Comparison of ENCODE assay signal across 26 cellular contexts in the genomic region with DNA sequence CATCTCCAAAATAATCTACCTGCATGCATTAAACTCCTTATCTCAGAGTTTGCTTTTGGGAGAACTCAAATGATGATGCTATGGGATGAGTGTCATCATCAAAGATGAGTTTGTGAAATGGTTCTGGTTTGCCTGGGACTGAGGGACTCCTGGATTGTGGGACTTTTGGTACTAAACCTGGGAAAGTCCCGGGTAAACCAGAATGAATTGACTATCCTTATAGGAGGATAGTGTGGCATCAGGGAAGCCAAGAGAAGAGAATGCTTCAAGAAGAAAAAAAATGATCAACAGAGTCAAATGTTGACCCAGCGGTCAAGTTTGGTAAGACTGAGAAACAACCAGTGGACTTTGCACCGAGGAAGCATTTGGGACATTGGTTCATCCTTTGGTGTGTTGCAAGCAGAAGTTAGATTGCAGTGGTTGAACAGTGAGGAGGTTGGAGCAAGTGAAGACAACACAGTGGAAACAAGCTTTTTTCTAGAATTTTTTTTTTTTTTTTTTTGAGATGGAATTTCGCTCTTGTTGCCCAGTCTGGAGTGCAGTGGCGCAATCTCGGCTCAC. TPM values are rescaled to one million over a fixed set of nuclear protein-coding genes. Genes with fewer than 3 reads are reported as not detected.
DNase-seq lines count a peak whose midpoint lies in the region; ATAC-seq, FAIRE-seq and TF ChIP-seq lines count a peak whose summit lies in the region.
"Had no signal": no experiment of that assay in that cellular context is flagged by ENCODE, and none has a peak within 500 bp of the region (broad histone marks: within the 10 kb centered on the region; RNA-seq: fewer than 3 reads in every experiment).

No MANE protein-coding gene starts in this region.

- no peak overlapping the region for H3K4me3 Mint-ChIP-seq in immature natural killer cell
- H3K4me3 Mint-ChIP-seq: activated naive CD8-positive, alpha-beta T cell treated with anti-CD3 and anti-CD28 coated beads, Interleukin-2, amount 50 U/mL, for 24 hours; CD4-positive, alpha-beta memory T cell; HFFc6 had no signal

- H3K9me1 ChIP-seq in K562 (ENCODE audit: control insufficient read depth, insufficient read depth, low read length) = no peaks in the 10 kb centered on the region

- no peak overlapping the region for H3K27ac Mint-ChIP-seq in immature natural killer cell
- H3K27ac Mint-ChIP-seq: activated naive CD8-positive, alpha-beta T cell treated with anti-CD3 and anti-CD28 coated beads, Interleukin-2, amount 50 U/mL, for 24 hours; CD4-positive, alpha-beta memory T cell; HFFc6 had no signal

- FAIRE-seq in K562 (lab: Jason Lieb, UNC) = no peak

- TF ChIP-seq CTCF in NB4 (IDR thresholded peaks at IDR 0.05; ENCODE audit: low read depth, low read length) (no peak), K562 (IDR thresholded peaks at IDR 0.05 in 2 of 3, conservative IDR thresholded peaks at IDR 0.05 in 1 of 3; ENCODE audit: insufficient read depth in 2 of 3, low read depth in 1 of 3, low read length in 3 of 3) (no peak)

- H3K27ac ChIP-seq in K562 (ENCODE audit: extremely low read depth, low read depth, low read length) = no peak overlapping the region
- H3K27ac ChIP-seq: suprapubic skin, vagina had no signal

- no peaks in the 10 kb centered on the region for H3K27me3 ChIP-seq in K562 (ENCODE audit: control insufficient read depth in 2 of 2, insufficient read depth in 2 of 2, low read length in 2 of 2)
- H3K27me3 ChIP-seq: suprapubic skin, vagina had no signal

- POLR2A ChIA-PET in K562 (lab: Yijun Ruan, JAX) = interaction anchor here (0.6 kb wide), 1 partner anchor 141 kb away, joined by 3 read pairs; a partner anchor contains a TSS

- 15% methylated on average over 4 of the region's 6 CpGs for WGBS in K562 (ENCODE audit: insufficient coverage, low coverage, missing lambda C conversion rate)

- H2AFZ ChIP-seq in K562 (ENCODE audit: low read depth, low read length) = no peak overlapping the region

- no peaks in the 10 kb centered on the region for H3K36me3 ChIP-seq in K562 (ENCODE audit: control insufficient read depth, insufficient read depth, low read length)
- H3K36me3 ChIP-seq: suprapubic skin, vagina had no signal

- peaks cover 2 to 7% (median 2%) of the 10 kb centered on the region in 3 donors for H3K27me3 Mint-ChIP-seq in immature natural killer cell (ENCODE audit: low read depth in 3 of 3)

- no peak overlapping the region for H3K4me2 ChIP-seq in K562 (ENCODE audit: insufficient read depth, low read length)

- in situ Hi-C loops in K562 (cut with MboI) = no loop called here

- H4K20me1 ChIP-seq in K562 (replicated peaks; ENCODE audit: control insufficient read depth, insufficient read depth, low read length) = no peaks in the 10 kb centered on the region

- CTCF ChIA-PET in K562 (lab: Yijun Ruan, JAX; ENCODE audit: low intra/inter-chr PET ratio) = no interaction called here

- H3K4me1 Mint-ChIP-seq in immature natural killer cell = no peaks in the 10 kb centered on the region
- H3K4me1 Mint-ChIP-seq: CD4-positive, alpha-beta memory T cell had no signal

- TF ChIP-seq EP300 in K562 (IDR thresholded peaks at IDR 0.05; ENCODE audit: low read length) = no peak

- intact Hi-C loops in K562 (cut with micrococcal nuclease) = no loop called here
- intact Hi-C loops in posterior vena cava (cut with DNase I) = no loop called here

- no peak for TF ChIP-seq RAD21 in K562 (CRISPR knock-in tag; conservative IDR thresholded peaks at IDR 0.05 in 1 of 2, IDR thresholded peaks at IDR 0.05 in 1 of 2)

- H3K4me3 ChIP-seq in NB4 (ENCODE audit: low read depth, low read length) (no peak overlapping the region), K562 (no peak overlapping the region)
- H3K4me3 ChIP-seq: suprapubic skin, vagina had no signal

- peaks cover 9% of the 10 kb centered on the region for H3K9me3 ChIP-seq in K562 (replicated peaks; ENCODE audit: control insufficient read depth, insufficient read depth, low read depth, low read length)
- H3K9me3 ChIP-seq: suprapubic skin had no signal

- H3K9me3 Mint-ChIP-seq in immature natural killer cell = peaks cover 3 to 15% (median 13%) of the 10 kb centered on the region in 6 donors

- no peaks in the 10 kb centered on the region for H3K79me2 ChIP-seq in K562 (ENCODE audit: control insufficient read depth, insufficient read depth, low read length)

- no peak overlapping the region for H3K9ac ChIP-seq in K562 (ENCODE audit: insufficient read depth in 1 of 2, low read depth in 2 of 2, low read length in 2 of 2)

- no peak for TF ChIP-seq POLR2A in NB4 (IDR thresholded peaks at IDR 0.05; ENCODE audit: extremely low read depth, insufficient read length)
- TF ChIP-seq POLR2A in K562 (conservative IDR thresholded peaks at IDR 0.05) = no peak

- ATAC-seq in K562 (no peak), GM19328 (IDR thresholded peaks at IDR 0.05; ENCODE audit: unreplicated experiment) (no peak)
- ATAC-seq: activated naive CD8-positive, alpha-beta T cell treated with anti-CD3 and anti-CD28 coated beads, Interleukin-2, amount 50 U/mL, for 24 hours had no signal

- BruUV-seq in K562 (replicated peaks; lab: Mats Ljungman, UMichigan) = no TSS peak

- peak; percentile 60 for DNase-seq in CD1c-positive myeloid dendritic cell (ENCODE audit: extremely low spot score)
- peak; percentile 69 for DNase-seq in NB4 (ENCODE audit: low read depth)
- no peak for DNase-seq in K562 (ENCODE audit: extremely low read depth in 1 of 4, low spot score in 3 of 4)
- peak; percentile 1 for DNase-seq in posterior vena cava (ENCODE audit: low spot score)
- DNase-seq in immature natural killer cell = no peak
- no peak for DNase-seq in stimulated activated naive CD4-positive, alpha-beta T cell (lab: John Stamatoyannopoulos, UW)
- no peak for DNase-seq in A172 (ENCODE audit: low spot score)
- DNase-seq: activated CD8-positive, alpha-beta memory T cell treated with anti-CD3 and anti-CD28 coated beads for 24 hours; activated gamma-delta T cell; activated naive CD8-positive, alpha-beta T cell treated with anti-CD3 and anti-CD28 coated beads, Interleukin-2, amount 50 U/mL, for 24 hours; activated T-cell treated with anti-CD3 and anti-CD28 coated beads, Interleukin-2, amount 50 U/mL, for 1 hour; CD4-positive, alpha-beta memory T cell; head of caudate nucleus; HFFc6; NCI-H1048; NCI-H187; NCI-H69; occipital lobe had no signal

- peaks cover 4% of the 10 kb centered on the region in 2 experiments; a peak in 2 of 5 replicates for H3K4me1 ChIP-seq in K562 (replicated peaks in 1 of 2; ENCODE audit: control insufficient read depth in 2 of 2, insufficient read depth in 2 of 2, low read length in 2 of 2)
- H3K4me1 ChIP-seq: suprapubic skin, vagina had no signal

- no peaks in the 10 kb centered on the region for H3K36me3 Mint-ChIP-seq in immature natural killer cell

RNA-seq across cellular contexts. Expression of a gene that starts 33.5 kb away (rescaled TPM):
- total RNA-seq in K562 (2011; cell fraction: chromatin; rRNA removed; ENCODE audit: low replicate concordance) = not detected in 2 replicates
- not detected in 2 replicates for total RNA-seq in K562 (2011; cell fraction: nucleolus; rRNA removed)
- not detected in 2 replicates for total RNA-seq in K562 (2011; cell fraction: nucleoplasm; rRNA removed)
- not detected in 2 replicates for total RNA-seq in K562 (2014; rRNA removed)
- not detected in 2 replicates for total RNA-seq in K562 (2014; rRNA removed; fragmentation: Illumina TruSeq; extraction: Trizol)
- not detected in 2 replicates for total RNA-seq in K562 (2015; rRNA removed; fragmentation: Illumina TruSeq; extraction: Trizol)
- total RNA-seq in K562 (2021) = not detected in 2 replicates
- 0.03 TPM in 1 of 2 replicates, not detected in the other for polyA plus RNA-seq in K562 (2011; rRNA removed)
- polyA plus RNA-seq in K562 (2011; cell fraction: cytosol; rRNA removed) = not detected in 2 replicates
- polyA plus RNA-seq in K562 (2011; cell fraction: nucleus; rRNA removed) = not detected in 2 replicates
- not detected in 2 replicates for polyA plus RNA-seq in K562 (2012)
- polyA plus RNA-seq in K562 (2014; fragmentation: Illumina TruSeq; extraction: Trizol) = not detected in 2 replicates
- not detected for polyA plus RNA-seq in K562 (2014; fragmentation: Nextera tagmentation; extraction: Ambion mirVana)
- polyA plus RNA-seq in K562 (2014; rRNA removed) = not detected in 2 replicates
- not detected in 2 replicates for polyA minus RNA-seq in K562 (2011; rRNA and poly(A)+ RNA removed)
- not detected in 2 replicates for polyA minus RNA-seq in K562 (2011; cell fraction: cytosol; rRNA and poly(A)+ RNA removed)
- polyA minus RNA-seq in K562 (2011; cell fraction: nucleus; rRNA and poly(A)+ RNA removed) = not detected in 2 replicates
- total RNA-seq in posterior vena cava = under 1 TPM in 1 of 2 donors, not detected in 1; 0.42 TPM
- polyA plus RNA-seq in immature natural killer cell = under 1 TPM in 1 of 3 donors, not detected in 2; 0.62 TPM
- total RNA-seq in A172 (2014; rRNA removed; shearing (Covaris generic)) = not detected in 2 replicates
- total RNA-seq: CD4-positive, alpha-beta memory T cell; epithelial cell of proximal tubule; fibroblast of villous mesenchyme; HFFc6; HT1080; myocyte; suprapubic skin; vagina had no signal

RNA-seq across cellular contexts. Expression of a gene that starts 44.5 kb away (rescaled TPM):
- total RNA-seq in K562 (2011; cell fraction: chromatin; rRNA removed; ENCODE audit: low replicate concordance) = 5.1 and 13.9 TPM in 2 replicates
- 55.0 and 85.4 TPM in 2 replicates for total RNA-seq in K562 (2011; cell fraction: nucleolus; rRNA removed)
- total RNA-seq in K562 (2011; cell fraction: nucleoplasm; rRNA removed) = 23.9 and 26.6 TPM in 2 replicates
- total RNA-seq in K562 (2014; rRNA removed) (842 and 854 TPM in 2 replicates), K562 (2014; rRNA removed; fragmentation: Illumina TruSeq; extraction: Trizol) (7.4 and 14.9 TPM in 2 replicates), K562 (2015; rRNA removed; fragmentation: Illumina TruSeq; extraction: Trizol) (227 and 243 TPM in 2 replicates), K562 (2021) (289 and 313 TPM in 2 replicates), posterior vena cava (100 to 1,000 TPM; 157 to 177 TPM)
- polyA plus RNA-seq in K562 (2011; rRNA removed) (137 and 185 TPM in 2 replicates), K562 (2014; fragmentation: Illumina TruSeq; extraction: Trizol) (37.6 and 257 TPM in 2 replicates), K562 (2014; fragmentation: Nextera tagmentation; extraction: Ambion mirVana) (10 to 100 TPM; 31.3 to 91.8 TPM), K562 (2014; rRNA removed) (810 and 833 TPM in 2 replicates), immature natural killer cell (100 to 1,000 TPM; 400 to 782 (median 502) TPM)
- 393 and 1,045 TPM in 2 replicates for polyA plus RNA-seq in K562 (2011; cell fraction: cytosol; rRNA removed)
- polyA plus RNA-seq in K562 (2011; cell fraction: nucleus; rRNA removed) = 125 and 147 TPM in 2 replicates
- 246 and 272 TPM in 2 replicates for polyA plus RNA-seq in K562 (2012)
- 14.2 and 24.3 TPM in 2 replicates for polyA minus RNA-seq in K562 (2011; rRNA and poly(A)+ RNA removed)
- 76.8 and 119 TPM in 2 replicates for polyA minus RNA-seq in K562 (2011; cell fraction: cytosol; rRNA and poly(A)+ RNA removed)
- polyA minus RNA-seq in K562 (2011; cell fraction: nucleus; rRNA and poly(A)+ RNA removed) = 20.3 and 27.4 TPM in 2 replicates
- total RNA-seq in A172 (2014; rRNA removed; shearing (Covaris generic)) = 340 and 446 TPM in 2 replicates

RNA-seq across cellular contexts. Expression of a gene that starts 58.3 kb away (rescaled TPM):
- not detected in 2 replicates for total RNA-seq in K562 (2011; cell fraction: chromatin; rRNA removed; ENCODE audit: low replicate concordance)
- total RNA-seq in K562 (2011; cell fraction: nucleolus; rRNA removed) = not detected in 2 replicates
- total RNA-seq in K562 (2011; cell fraction: nucleoplasm; rRNA removed) = not detected in 2 replicates
- not detected in 2 replicates for total RNA-seq in K562 (2014; rRNA removed)
- total RNA-seq in K562 (2014; rRNA removed; fragmentation: Illumina TruSeq; extraction: Trizol) = not detected in 2 replicates
- not detected in 2 replicates for total RNA-seq in K562 (2015; rRNA removed; fragmentation: Illumina TruSeq; extraction: Trizol)
- not detected in 2 replicates for total RNA-seq in K562 (2021)
- polyA plus RNA-seq in K562 (2011; rRNA removed) = not detected in 2 replicates
- not detected in 2 replicates for polyA plus RNA-seq in K562 (2011; cell fraction: cytosol; rRNA removed)
- not detected in 2 replicates for polyA plus RNA-seq in K562 (2011; cell fraction: nucleus; rRNA removed)
- not detected in 2 replicates for polyA plus RNA-seq in K562 (2012)
- not detected in 2 replicates for polyA plus RNA-seq in K562 (2014; fragmentation: Illumina TruSeq; extraction: Trizol)
- polyA plus RNA-seq in K562 (2014; fragmentation: Nextera tagmentation; extraction: Ambion mirVana) = not detected
- not detected in 2 replicates for polyA plus RNA-seq in K562 (2014; rRNA removed)
- not detected in 2 replicates for polyA minus RNA-seq in K562 (2011; rRNA and poly(A)+ RNA removed)
- not detected in 2 replicates for polyA minus RNA-seq in K562 (2011; cell fraction: cytosol; rRNA and poly(A)+ RNA removed)
- not detected in 2 replicates for polyA minus RNA-seq in K562 (2011; cell fraction: nucleus; rRNA and poly(A)+ RNA removed)
- under 1 TPM in 1 of 2 donors, not detected in 1; 0.23 TPM for total RNA-seq in posterior vena cava
- polyA plus RNA-seq in immature natural killer cell = under 1 TPM in 1 of 3 donors, not detected in 2; 0.66 TPM
- total RNA-seq in A172 (2014; rRNA removed; shearing (Covaris generic)) = not detected in 2 replicates
- total RNA-seq: CD4-positive, alpha-beta memory T cell; epithelial cell of proximal tubule; fibroblast of villous mesenchyme; HFFc6; HT1080; myocyte; occipital lobe; skeletal muscle tissue; suprapubic skin; vagina had no signal
- polyA plus RNA-seq: CD4-positive, alpha-beta memory T cell had no signal

Comparison
In these comparisons a context has a peak if more than half of its experiments do, and no peak if none do; other contexts are left out.
1. DNase-seq: peak in CD1c-positive myeloid dendritic cell (single experiment), NB4 (single experiment) and posterior vena cava (single experiment); none in K562 (0 of 4), immature natural killer cell (0 of 3), stimulated activated naive CD4-positive, alpha-beta T cell (0 of 6) and A172 (single experiment).